ENCODE assay signal across 17 cellular contexts in the genomic region with DNA sequence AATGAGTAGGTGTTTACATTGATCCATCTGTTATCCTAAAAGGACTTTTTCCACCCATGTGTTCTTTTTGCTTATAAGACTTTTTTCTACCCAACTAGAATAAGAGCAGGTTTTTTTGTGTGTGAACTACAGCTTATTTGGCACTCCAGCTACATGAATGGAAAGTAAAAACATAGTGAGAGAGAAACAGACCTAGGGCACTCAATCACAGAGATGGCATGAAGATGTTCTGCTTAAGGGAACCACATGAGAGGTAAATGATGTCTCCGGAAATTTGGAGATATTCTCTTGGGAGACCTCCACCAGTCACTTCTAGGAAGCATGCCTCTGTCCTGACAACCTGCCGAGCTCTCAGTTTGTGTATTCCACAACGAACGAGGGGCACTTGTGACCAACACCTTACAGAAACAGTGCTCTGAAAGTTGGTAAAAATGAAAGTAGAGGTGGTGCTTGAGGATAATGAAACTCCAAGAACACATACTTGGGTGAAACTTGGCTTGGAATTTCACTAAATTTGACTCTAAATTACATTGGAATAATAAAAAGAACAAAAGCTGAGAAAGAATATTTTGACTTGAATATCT.
"Had no signal": no experiment of that assay in that cellular context is flagged by ENCODE, and none has a peak within 500 bp of the region (broad histone marks: within the 10 kb centered on the region; RNA-seq: fewer than 3 reads in every experiment).

No MANE protein-coding gene starts in this region.

- H3K9me3 ChIP-seq: esophagus muscularis mucosa, thyroid gland had no signal

- H3K79me2 ChIP-seq: hepatocyte had no signal

- H3K4me1 Mint-ChIP-seq: activated naive CD8-positive, alpha-beta T cell treated with anti-CD3 and anti-CD28 coated beads, Interleukin-2, amount 10 ng/mL, durations not matched to agents 7 days and 5 days; brain; central memory CD8-positive, alpha-beta T cell; stimulated activated effector memory CD8-positive, alpha-beta T cell treated with anti-CD3 and anti-CD28 coated beads, Interleukin-12 subunit alpha, Interleukin-12 subunit beta, amount 100 ng/mL, for 72 hours had no signal

- ATAC-seq: natural killer cell treated with Interleukin-12 subunit alpha and Interleukin-12 subunit beta and Interleukin-15 and Interleukin-18, amount 100 ng/mL, for 72 hours; stimulated activated effector memory CD8-positive, alpha-beta T cell treated with anti-CD3 and anti-CD28 coated beads, Interleukin-12 subunit alpha, Interleukin-12 subunit beta, amount 100 ng/mL, for 72 hours had no signal

- H2AFZ ChIP-seq: hepatocyte had no signal

- H3K4me3 ChIP-seq: esophagus muscularis mucosa, hepatocyte, left ventricle myocardium inferior, thyroid gland had no signal

- H3K27ac ChIP-seq: esophagus muscularis mucosa, hepatocyte, left ventricle myocardium inferior, thyroid gland had no signal

- H3K27ac Mint-ChIP-seq: activated naive CD8-positive, alpha-beta T cell treated with anti-CD3 and anti-CD28 coated beads, Interleukin-2, amount 10 ng/mL, durations not matched to agents 7 days and 5 days; activated T-helper 1 cell treated with anti-CD3 and anti-CD28 coated beads, Interleukin-12 subunit alpha, Interleukin-12 subunit beta, Interleukin-2, Interleukin-4 antibody, amounts not matched to agents 30 ng/mL and 10 ng/mL and 1 ng/mL, durations not matched to agents 14 hours and 24 hours and 36 hours; brain; natural killer cell treated with Interleukin-12 subunit alpha and Interleukin-12 subunit beta and Interleukin-15 and Interleukin-18, amount 100 ng/mL, for 72 hours; stimulated activated effector memory CD8-positive, alpha-beta T cell treated with anti-CD3 and anti-CD28 coated beads, Interleukin-12 subunit alpha, Interleukin-12 subunit beta, amount 100 ng/mL, for 72 hours had no signal

- DNase-seq: activated CD4-positive, CD25-positive, alpha-beta regulatory T cell treated with anti-CD3 and anti-CD28 coated beads, Interleukin-2, amount 50 U/mL, for 72 hours; activated naive CD8-positive, alpha-beta T cell treated with anti-CD3 and anti-CD28 coated beads, Interleukin-2, amount 10 ng/mL, durations not matched to agents 7 days and 5 days; cortex of kidney; effector CD4-positive, alpha-beta T cell; kidney; left ventricle myocardium inferior; mesendoderm; nucleus accumbens; posterior cingulate gyrus had no signal

- H3K9me3 Mint-ChIP-seq: activated T-helper 1 cell treated with anti-CD3 and anti-CD28 coated beads, Interleukin-12 subunit alpha, Interleukin-12 subunit beta, Interleukin-2, Interleukin-4 antibody, amounts not matched to agents 30 ng/mL and 10 ng/mL and 1 ng/mL, durations not matched to agents 14 hours and 24 hours and 36 hours had no signal

- FAIRE-seq: kidney had no signal

- H3K27me3 Mint-ChIP-seq: activated naive CD8-positive, alpha-beta T cell treated with anti-CD3 and anti-CD28 coated beads, Interleukin-2, amount 10 ng/mL, durations not matched to agents 7 days and 5 days; brain; central memory CD8-positive, alpha-beta T cell; natural killer cell treated with Interleukin-12 subunit alpha and Interleukin-12 subunit beta and Interleukin-15 and Interleukin-18, amount 100 ng/mL, for 72 hours had no signal

- H3K4me3 Mint-ChIP-seq: activated naive CD8-positive, alpha-beta T cell treated with anti-CD3 and anti-CD28 coated beads, Interleukin-2, amount 10 ng/mL, durations not matched to agents 7 days and 5 days; activated T-helper 1 cell treated with anti-CD3 and anti-CD28 coated beads, Interleukin-12 subunit alpha, Interleukin-12 subunit beta, Interleukin-2, Interleukin-4 antibody, amounts not matched to agents 30 ng/mL and 10 ng/mL and 1 ng/mL, durations not matched to agents 14 hours and 24 hours and 36 hours; brain; central memory CD8-positive, alpha-beta T cell; natural killer cell treated with Interleukin-12 subunit alpha and Interleukin-12 subunit beta and Interleukin-15 and Interleukin-18, amount 100 ng/mL, for 72 hours; stimulated activated effector memory CD8-positive, alpha-beta T cell treated with anti-CD3 and anti-CD28 coated beads, Interleukin-12 subunit alpha, Interleukin-12 subunit beta, amount 100 ng/mL, for 72 hours had no signal

- H3K36me3 ChIP-seq: esophagus muscularis mucosa, left ventricle myocardium inferior, thyroid gland had no signal

- H3K4me2 ChIP-seq: hepatocyte had no signal

- H3K36me3 Mint-ChIP-seq: activated naive CD8-positive, alpha-beta T cell treated with anti-CD3 and anti-CD28 coated beads, Interleukin-2, amount 10 ng/mL, durations not matched to agents 7 days and 5 days; brain; natural killer cell treated with Interleukin-12 subunit alpha and Interleukin-12 subunit beta and Interleukin-15 and Interleukin-18, amount 100 ng/mL, for 72 hours; stimulated activated effector memory CD8-positive, alpha-beta T cell treated with anti-CD3 and anti-CD28 coated beads, Interleukin-12 subunit alpha, Interleukin-12 subunit beta, amount 100 ng/mL, for 72 hours had no signal

- H3K4me1 ChIP-seq: esophagus muscularis mucosa, left ventricle myocardium inferior, thyroid gland had no signal

- H3K27me3 ChIP-seq: esophagus muscularis mucosa, hepatocyte, thyroid gland had no signal
